ENCODE assay signal across 22 cellular contexts in genomic region chr10:72953687-72954086, GRCh38. TPM values are rescaled to one million over a fixed set of nuclear protein-coding genes. Genes with fewer than 3 reads are reported as not detected.
A peak's percentile ranks its signal among the peaks of the same experiment; 100 is the strongest.
DNase-seq lines count a peak whose midpoint lies in the region; ATAC-seq and TF ChIP-seq lines count a peak whose summit lies in the region.
"Had no signal": no experiment of that assay in that cellular context is flagged by ENCODE, and none has a peak within 500 bp of the region (broad histone marks: within the 10 kb centered on the region; RNA-seq: fewer than 3 reads in every experiment).

No MANE protein-coding gene starts in this region.

- H3K9me3 ChIP-seq in IMR-90 (ENCODE audit: control insufficient read depth, insufficient read depth, low read length) (no peaks in the 10 kb centered on the region; the same call in 1 of the 2 replicates), right lobe of liver (no peaks in the 10 kb centered on the region), mucosa of descending colon (no peaks in the 10 kb centered on the region)
- H3K9me3 ChIP-seq: transverse colon had no signal

- H2AFZ ChIP-seq in IMR-90 (replicated peaks; ENCODE audit: low read length, poor library complexity) = peak overlapping the region; percentile 77

- no peak overlapping the region for H2BK20ac ChIP-seq in IMR-90 (ENCODE audit: low read depth, low read length)

- H2BK120ac ChIP-seq in IMR-90 (ENCODE audit: low read depth, low read length) = no peak overlapping the region

- no peak overlapping the region for H3K4me2 ChIP-seq in IMR-90 (ENCODE audit: low read depth, low read length)

- no peak overlapping the region for H2AK9ac ChIP-seq in IMR-90 (replicated peaks; ENCODE audit: low read depth, low read length, poor library complexity)

- no peaks in the 10 kb centered on the region for H4K20me1 ChIP-seq in IMR-90 (ENCODE audit: insufficient read depth, low read length)

- no peak overlapping the region for H3K56ac ChIP-seq in IMR-90 (ENCODE audit: extremely low read depth, insufficient read depth, low read length)

- WGBS in IMR-90 (ENCODE audit: extremely low coverage in 2 of 2, insufficient read length in 1 of 2), 2 experiments = no CpG with 5 or more reads among the region's 8 CpGs
- WGBS in right lobe of liver (ENCODE audit: insufficient coverage, low coverage, low lambda C conversion rate, missing lambda C conversion rate) = 33% methylated on average over 6 of the region's 8 CpGs

- CTCF ChIA-PET in IMR-90 (lab: Yijun Ruan, JAX) = no interaction called here

- no peak overlapping the region for H3K4me3 ChIP-seq in IMR-90 (ENCODE audit: insufficient read depth, low read depth, low read length)
- no peak overlapping the region for H3K4me3 ChIP-seq in foreskin fibroblast (ENCODE audit: low read depth in 1 of 2, low read length in 2 of 2)
- peak overlapping the region; percentile 36 to 70 (median 68) for H3K4me3 ChIP-seq in right lobe of liver
- H3K4me3 ChIP-seq in mucosa of descending colon = no peak overlapping the region
- H3K4me3 ChIP-seq: GM12878, SK-N-MC had no signal

- ATAC-seq in IMR-90 (ENCODE audit: low read depth) (no peak; the same call in 1 of the 2 replicates), right lobe of liver (peak; percentile 49 to 65 (median 62)), mucosa of descending colon (no peak), HG03095 (IDR thresholded peaks at IDR 0.05; ENCODE audit: unreplicated experiment) (no peak)
- ATAC-seq: GM12878 had no signal

- H3K27me3 ChIP-seq in IMR-90 (ENCODE audit: control insufficient read depth, insufficient read depth, low read length) (peaks cover 29% of the 10 kb centered on the region), right lobe of liver (no peaks in the 10 kb centered on the region)
- H3K27me3 ChIP-seq: transverse colon had no signal

- no TSS peak for BruUV-seq in IMR-90 (replicated peaks; lab: Mats Ljungman, UMichigan)

- in situ Hi-C loops in IMR-90 (cut with MboI; ENCODE audit: low sequenced_read_pairs) = no loop called here

- no peak overlapping the region for H4K5ac ChIP-seq in IMR-90 (ENCODE audit: low read depth, low read length)

- dilution Hi-C loops in IMR-90 (cut with HindIII; ENCODE audit: low sequenced_read_pairs, unreplicated experiment) = no loop called here

- H3K79me1 ChIP-seq in IMR-90 (ENCODE audit: low read depth in 1 of 2, low read length in 2 of 2) = no peaks in the 10 kb centered on the region

- no peak overlapping the region for H3K4ac ChIP-seq in IMR-90 (ENCODE audit: low read depth, low read length)

- TF ChIP-seq POLR2A in IMR-90 (IDR thresholded peaks at IDR 0.05; ENCODE audit: low read depth, low read length) (no peak), right lobe of liver (IDR thresholded peaks at IDR 0.05) (no peak)

- no peak overlapping the region for H2BK5ac ChIP-seq in IMR-90 (ENCODE audit: low read depth, low read length, poor library complexity, severe bottlenecking)

- H3K18ac ChIP-seq in IMR-90 (ENCODE audit: low read depth, low read length) = no peak overlapping the region

- TF ChIP-seq RAD21 in IMR-90 (IDR thresholded peaks at IDR 0.05; ENCODE audit: low read length) = no peak

- H4K91ac ChIP-seq in IMR-90 (ENCODE audit: insufficient read depth, low read depth, low read length) = no peak overlapping the region

- no peak overlapping the region for H3K23ac ChIP-seq in IMR-90 (ENCODE audit: low read depth, low read length)

- H3K4me1 ChIP-seq in IMR-90 (ENCODE audit: control insufficient read depth, insufficient read depth, low read length) = no peaks in the 10 kb centered on the region
- H3K4me1 ChIP-seq in right lobe of liver = peaks cover 0 to 24% (median 7%) of the 10 kb centered on the region in 4 donors
- H3K4me1 ChIP-seq in mucosa of descending colon (ENCODE audit: low read depth) = peaks cover 4% of the 10 kb centered on the region

- H3K9ac ChIP-seq in IMR-90 (ENCODE audit: low read depth, low read length) = no peak overlapping the region

- H3K9me1 ChIP-seq in IMR-90 (ENCODE audit: insufficient read depth, low read length) = no peaks in the 10 kb centered on the region

- H3K36me3 ChIP-seq in IMR-90 (ENCODE audit: control insufficient read depth, insufficient read depth, low read length) (no peaks in the 10 kb centered on the region), right lobe of liver (no peaks in the 10 kb centered on the region), mucosa of descending colon (ENCODE audit: low read depth) (no peaks in the 10 kb centered on the region)
- H3K36me3 ChIP-seq: transverse colon, WERI-Rb-1 had no signal

- DNase-seq in AG08395 (ENCODE audit: low spot score) (peak; percentile 16), IMR-90 (no peak), foreskin fibroblast (peak; percentile 4 to 24), right lobe of liver (peak; percentile 57 to 77 (median 74)), NCI-H1417 treated with DMSO at 0.1 percent for 48 hours (lab: John Stamatoyannopoulos, UW) (no peak), mucosa of descending colon (no peak), hepatic stellate cell (ENCODE audit: low spot score) (no peak)
- DNase-seq: activated naive CD8-positive, alpha-beta T cell treated with anti-CD3 and anti-CD28 coated beads, Interleukin-2, amount 10 ng/mL, durations not matched to agents 7 days and 5 days; AML-193; DND-41; hippocampal formation; Karpas-422; midbrain; NCI-H187; transverse colon; WERI-Rb-1 had no signal

- H3K14ac ChIP-seq in IMR-90 (replicated peaks; ENCODE audit: low read depth, low read length) = no peak overlapping the region

- H3K27ac ChIP-seq in IMR-90 (ENCODE audit: insufficient read depth, low read length) = no peak overlapping the region
- peak overlapping the region; percentile 86 to 96 (median 96) for H3K27ac ChIP-seq in right lobe of liver
- H3K27ac ChIP-seq: SK-N-MC, WERI-Rb-1 had no signal

- TF ChIP-seq CTCF in IMR-90 (conservative IDR thresholded peaks at IDR 0.05; ENCODE audit: low read depth, low read length) (no peak), foreskin fibroblast (IDR thresholded peaks at IDR 0.05; ENCODE audit: low read depth, low read length) (no peak), right lobe of liver (IDR thresholded peaks at IDR 0.05) (no peak), mucosa of descending colon (IDR thresholded peaks at IDR 0.05) (no peak)

- H2AK5ac ChIP-seq in IMR-90 (ENCODE audit: low read depth, low read length) = no peak overlapping the region

- no peak overlapping the region for H2BK15ac ChIP-seq in IMR-90 (ENCODE audit: low read depth, low read length)

- H4K8ac ChIP-seq in IMR-90 (ENCODE audit: low read depth in 2 of 2, low read length in 2 of 2) = no peak overlapping the region

- POLR2A ChIA-PET in IMR-90 (lab: Charles Lee; ENCODE audit: unreplicated experiment) = interaction anchor here (0.6 kb wide), 1 partner anchor 465 kb away, joined by 4 read pairs; no protein-coding TSS in a partner anchor

- intact Hi-C loops in IMR-90 (cut with micrococcal nuclease) = no loop called here
- intact Hi-C loops in right lobe of liver (cut with DNase I) = no loop called here
- intact Hi-C loops in mucosa of descending colon (cut with DNase I, micrococcal nuclease) = no loop called here

TF ChIP-seq in IMR-90, 13 proteins besides CTCF, POLR2A, EP300 and RAD21:
- TF ChIP-seq USF2 (IDR thresholded peaks at IDR 0.05; ENCODE audit: low read depth, low read length) = no peak
- TF ChIP-seq CEBPB (IDR thresholded peaks at IDR 0.05; ENCODE audit: low read depth, low read length) = no peak
- TF ChIP-seq SMC3 (IDR thresholded peaks at IDR 0.05; ENCODE audit: low read depth, low read length) = no peak
- no peak for TF ChIP-seq MAFK (IDR thresholded peaks at IDR 0.05; ENCODE audit: low read depth, low read length)
- TF ChIP-seq, protein P1, sequence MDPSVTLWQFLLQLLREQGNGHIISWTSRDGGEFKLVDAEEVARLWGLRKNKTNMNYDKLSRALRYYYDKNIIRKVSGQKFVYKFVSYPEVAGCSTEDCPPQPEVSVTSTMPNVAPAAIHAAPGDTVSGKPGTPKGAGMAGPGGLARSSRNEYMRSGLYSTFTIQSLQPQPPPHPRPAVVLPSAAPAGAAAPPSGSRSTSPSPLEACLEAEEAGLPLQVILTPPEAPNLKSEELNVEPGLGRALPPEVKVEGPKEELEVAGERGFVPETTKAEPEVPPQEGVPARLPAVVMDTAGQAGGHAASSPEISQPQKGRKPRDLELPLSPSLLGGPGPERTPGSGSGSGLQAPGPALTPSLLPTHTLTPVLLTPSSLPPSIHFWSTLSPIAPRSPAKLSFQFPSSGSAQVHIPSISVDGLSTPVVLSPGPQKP (IDR thresholded peaks at IDR 0.05; ENCODE audit: borderline replicate concordance, low read depth, low read length) = no peak
- TF ChIP-seq FOS (IDR thresholded peaks at IDR 0.05; ENCODE audit: low read depth, low read length) = no peak
- no peak for TF ChIP-seq RCOR1 (IDR thresholded peaks at IDR 0.05; ENCODE audit: insufficient replicate concordance, low read length)
- no peak for TF ChIP-seq BHLHE40 (IDR thresholded peaks at IDR 0.05; ENCODE audit: low read depth, low read length)
- TF ChIP-seq MXI1 (IDR thresholded peaks at IDR 0.05; ENCODE audit: borderline replicate concordance, low read depth, low read length) = no peak
- TF ChIP-seq RFX5 (IDR thresholded peaks at IDR 0.05; ENCODE audit: low read depth, low read length) = no peak
- no peak for TF ChIP-seq CHD1 (IDR thresholded peaks at IDR 0.05; ENCODE audit: low read depth, low read length)
- TF ChIP-seq NFE2L2 (IDR thresholded peaks at IDR 0.05; ENCODE audit: low read depth, low read length) = no peak
- no peak for TF ChIP-seq MAZ (IDR thresholded peaks at IDR 0.05; ENCODE audit: borderline replicate concordance, low read depth, low read length)

RNA-seq across cellular contexts. Expression of gene PLA2G12B, which starts 0.9 kb away (rescaled TPM):
- total RNA-seq in IMR-90 (2012; rRNA removed) (not detected in 2 replicates), right lobe of liver (10 to 100 TPM; 28.7 to 59.8 (median 45.5) TPM), mucosa of descending colon (10 to 100 TPM; 10.7 to 16.9 (median 13.9) TPM)
- not detected in 2 replicates for polyA plus RNA-seq in IMR-90 (2012; rRNA removed)
- not detected in 2 replicates for polyA plus RNA-seq in IMR-90 (2012; cell fraction: cytosol; rRNA removed)
- polyA plus RNA-seq in IMR-90 (2012; cell fraction: nucleus; rRNA removed; ENCODE audit: low replicate concordance) = not detected in 2 replicates
- total RNA-seq: activated naive CD8-positive, alpha-beta T cell treated with anti-CD3 and anti-CD28 coated beads, Interleukin-2, amount 10 ng/mL, durations not matched to agents 7 days and 5 days; chondrocyte; epithelial cell of proximal tubule; GM12878; pulmonary artery endothelial cell had no signal
- polyA plus RNA-seq: GM12878 had no signal

Comparison
In these comparisons a context has a peak if more than half of its experiments do, and no peak if none do; other contexts are left out.
1. DNase-seq: peak in AG08395 (single experiment), foreskin fibroblast (2 of 2) and right lobe of liver (3 of 3); none in IMR-90 (single experiment), NCI-H1417 treated with DMSO at 0.1 percent for 48 hours (single experiment), mucosa of descending colon (0 of 3) and hepatic stellate cell (single experiment).
2. ATAC-seq: peak in right lobe of liver (4 of 4); none in IMR-90 (single experiment), mucosa of descending colon (single experiment) and HG03095 (single experiment).
3. H3K4me3 ChIP-seq: peak in right lobe of liver (3 of 3); none in IMR-90 (single experiment), foreskin fibroblast (0 of 2) and mucosa of descending colon (single experiment).
4. RNA of gene PLA2G12B, which starts 0.9 kb away (total RNA-seq): 28.7 to 59.8 TPM in right lobe of liver and 10.7 to 16.9 TPM in mucosa of descending colon; not detected in IMR-90; every median in the first group is over 10 times any median in the second.